Comparison of ENCODE assay signal across 1 cellular context in the genomic region with DNA sequence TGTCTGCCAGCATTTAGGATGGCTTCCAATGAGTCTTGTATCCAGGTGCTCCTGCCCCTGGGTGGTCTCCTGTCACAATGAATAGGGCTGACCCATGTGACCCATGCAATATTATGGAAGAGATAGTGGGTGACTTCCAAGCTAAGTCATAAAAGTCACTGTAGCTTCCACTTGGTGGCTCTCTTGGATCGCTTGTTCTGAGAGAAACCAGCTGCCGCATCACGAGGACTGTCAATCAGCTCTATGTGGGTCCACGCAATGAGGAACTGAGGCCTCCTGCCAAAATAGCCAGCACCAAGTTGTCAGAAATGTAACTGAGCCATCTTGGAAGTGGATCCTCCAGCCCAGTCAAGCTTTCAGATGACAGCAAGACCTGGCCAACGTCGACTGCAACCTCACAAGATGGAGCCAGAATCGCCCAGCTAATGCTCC.
A peak's percentile ranks its signal among the peaks of the same experiment; 100 is the strongest.
TF ChIP-seq lines count a peak whose summit lies in the region.

No MANE protein-coding gene starts in this region.

TF ChIP-seq in HepG2, 621 proteins besides CTCF, POLR2A, EP300 and RAD21 (continued from another document and continues in another):
- TF ChIP-seq ZBTB38 (CRISPR knock-in tag; IDR thresholded peaks at IDR 0.05): peak; percentile 52; the same call in 1 of the 2 replicates
- TF ChIP-seq ZNF17 (CRISPR knock-in tag; IDR thresholded peaks at IDR 0.05): no peak
- TF ChIP-seq ZNF30 (CRISPR knock-in tag; IDR thresholded peaks at IDR 0.05): no peak
- no peak for TF ChIP-seq TBX2 (CRISPR knock-in tag; IDR thresholded peaks at IDR 0.05; ENCODE audit: borderline replicate concordance)
- 0 out of 2 replicates have a peak, but pooled peaks have one; percentile 17 for TF ChIP-seq RARA (CRISPR knock-in tag; IDR thresholded peaks at IDR 0.05)
- peak; percentile 40; the same call in 1 of the 2 replicates for TF ChIP-seq TGIF2 (CRISPR knock-in tag; IDR thresholded peaks at IDR 0.05)
- peak; percentile 78; the same call in 1 of the 2 replicates for TF ChIP-seq IRF2 (CRISPR knock-in tag; IDR thresholded peaks at IDR 0.05)
- peak; percentile 78 for TF ChIP-seq TEAD3 (CRISPR knock-in tag; optimal IDR thresholded peaks at IDR 0.05; ENCODE audit: borderline replicate concordance)
- TF ChIP-seq ZNF580 (CRISPR knock-in tag; IDR thresholded peaks at IDR 0.05; ENCODE audit: borderline replicate concordance, low read depth): peak; percentile 61; the same call in 1 of the 2 replicates
- no peak for TF ChIP-seq NFIC (IDR thresholded peaks at IDR 0.05; ENCODE audit: low read length)
- peak; percentile 54; the same call in 1 of the 2 replicates for TF ChIP-seq FOXO1 (CRISPR knock-in tag; IDR thresholded peaks at IDR 0.05)
- peak; percentile 79 for TF ChIP-seq KDM2A (CRISPR knock-in tag; IDR thresholded peaks at IDR 0.05; ENCODE audit: borderline replicate concordance, low read depth)
- no peak for TF ChIP-seq GATA4 (IDR thresholded peaks at IDR 0.05; ENCODE audit: borderline replicate concordance, low read depth)
- TF ChIP-seq SALL1 (CRISPR knock-in tag; IDR thresholded peaks at IDR 0.05): peak; percentile 66
- 0 out of 2 replicates have a peak, but pooled peaks have one; percentile 44 for TF ChIP-seq ZNF142 (CRISPR knock-in tag; IDR thresholded peaks at IDR 0.05)
- no peak for TF ChIP-seq IKZF1 (IDR thresholded peaks at IDR 0.05)
- peak; percentile 88; the same call in 1 of the 2 replicates for TF ChIP-seq ZNF614 (CRISPR knock-in tag; IDR thresholded peaks at IDR 0.05; ENCODE audit: borderline replicate concordance)
- peak; percentile 65; the same call in 1 of the 2 replicates for TF ChIP-seq ZBTB4 (CRISPR knock-in tag; IDR thresholded peaks at IDR 0.05; ENCODE audit: borderline replicate concordance)
- peak; percentile 44; the same call in 1 of the 2 replicates for TF ChIP-seq ELF1 (CRISPR knock-in tag; IDR thresholded peaks at IDR 0.05)
- peak; percentile 65; the same call in 1 of the 2 replicates for TF ChIP-seq SALL2 (CRISPR knock-in tag; IDR thresholded peaks at IDR 0.05)
- TF ChIP-seq ZNF296 (CRISPR knock-in tag; conservative IDR thresholded peaks at IDR 0.05): no peak
- TF ChIP-seq, protein P1, sequence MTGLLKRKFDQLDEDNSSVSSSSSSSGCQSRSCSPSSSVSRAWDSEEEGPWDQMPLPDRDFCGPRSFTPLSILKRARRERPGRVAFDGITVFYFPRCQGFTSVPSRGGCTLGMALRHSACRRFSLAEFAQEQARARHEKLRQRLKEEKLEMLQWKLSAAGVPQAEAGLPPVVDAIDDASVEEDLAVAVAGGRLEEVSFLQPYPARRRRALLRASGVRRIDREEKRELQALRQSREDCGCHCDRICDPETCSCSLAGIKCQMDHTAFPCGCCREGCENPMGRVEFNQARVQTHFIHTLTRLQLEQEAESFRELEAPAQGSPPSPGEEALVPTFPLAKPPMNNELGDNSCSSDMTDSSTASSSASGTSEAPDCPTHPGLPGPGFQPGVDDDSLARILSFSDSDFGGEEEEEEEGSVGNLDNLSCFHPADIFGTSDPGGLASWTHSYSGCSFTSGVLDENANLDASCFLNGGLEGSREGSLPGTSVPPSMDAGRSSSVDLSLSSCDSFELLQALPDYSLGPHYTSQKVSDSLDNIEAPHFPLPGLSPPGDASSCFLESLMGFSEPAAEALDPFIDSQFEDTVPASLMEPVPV (CRISPR knock-in tag; IDR thresholded peaks at IDR 0.05): 0 out of 2 replicates have a peak, but pooled peaks have one; percentile 41
- TF ChIP-seq POGK (CRISPR knock-in tag; conservative IDR thresholded peaks at IDR 0.05): 0 out of 2 replicates have a peak, but pooled peaks have one; percentile 47
- 0 out of 2 replicates have a peak, but pooled peaks have one; percentile 63 for TF ChIP-seq ZNF335 (CRISPR knock-in tag; IDR thresholded peaks at IDR 0.05)
- no peak for TF ChIP-seq ZBTB46 (CRISPR knock-in tag; IDR thresholded peaks at IDR 0.05; ENCODE audit: borderline replicate concordance)
- no peak for TF ChIP-seq ZNF383 (CRISPR knock-in tag; IDR thresholded peaks at IDR 0.05; ENCODE audit: borderline replicate concordance)
- TF ChIP-seq YY1 (IDR thresholded peaks at IDR 0.05; ENCODE audit: insufficient read depth, insufficient replicate concordance, low read depth, low read length): peak; percentile 13
- TF ChIP-seq JUND (CRISPR knock-in tag; IDR thresholded peaks at IDR 0.05): no peak; the same call in 1 of the 2 replicates
- TF ChIP-seq RORA (CRISPR knock-in tag; IDR thresholded peaks at IDR 0.05): no peak
- TF ChIP-seq SSRP1 (CRISPR knock-in tag; IDR thresholded peaks at IDR 0.05): 0 out of 2 replicates have a peak, but pooled peaks have one; percentile 72
- TF ChIP-seq ZKSCAN8 (CRISPR knock-in tag; IDR thresholded peaks at IDR 0.05; ENCODE audit: borderline replicate concordance): peak; percentile 49; the same call in 1 of the 2 replicates
- TF ChIP-seq SPEN (CRISPR knock-in tag; IDR thresholded peaks at IDR 0.05; ENCODE audit: low read depth): peak; percentile 18; the same call in 1 of the 2 replicates
